Comparison of ENCODE assay signal across 17 cellular contexts in genomic region chr17:74153456-74153810, GRCh38. TPM values are rescaled to one million over a fixed set of nuclear protein-coding genes. Genes with fewer than 3 reads are reported as not detected.
DNase-seq lines count a peak whose midpoint lies in the region; ATAC-seq and TF ChIP-seq lines count a peak whose summit lies in the region.
"Had no signal": no experiment of that assay in that cellular context is flagged by ENCODE, and none has a peak within 500 bp of the region (broad histone marks: within the 10 kb centered on the region; RNA-seq: fewer than 3 reads in every experiment).

No MANE protein-coding gene starts in this region.

- TF ChIP-seq EP300 in esophagus muscularis mucosa (IDR thresholded peaks at IDR 0.05) = no peak

- intact Hi-C loops in esophagus muscularis mucosa (cut with DNase I) = no loop called here

- no peak overlapping the region for H3K4me2 ChIP-seq in neural progenitor cell

- H3K4me3 ChIP-seq in WERI-Rb-1 (ENCODE audit: low read depth, low read length) = no peak overlapping the region
- no peak overlapping the region for H3K4me3 ChIP-seq in esophagus muscularis mucosa
- H3K4me3 ChIP-seq in neural progenitor cell = no peak overlapping the region
- H3K4me3 ChIP-seq: BLaER1 treated with 17β-estradiol and CSF1 and Interleukin-3, amounts not matched to agents 10 nM and 100 nM; GM23248 had no signal

- no peaks in the 10 kb centered on the region for H3K79me2 ChIP-seq in neural progenitor cell (ENCODE audit: low read depth)

- TF ChIP-seq CTCF in GM13976 (IDR thresholded peaks at IDR 0.05; ENCODE audit: borderline replicate concordance, control extremely low read depth, extremely low read depth, insufficient read depth, missing control alignments) (no peak), WERI-Rb-1 (IDR thresholded peaks at IDR 0.05; ENCODE audit: low read depth, low read length) (no peak), esophagus muscularis mucosa (IDR thresholded peaks at IDR 0.05) (no peak), neural progenitor cell (IDR thresholded peaks at IDR 0.05) (no peak)

- H3K36me3 Mint-ChIP-seq in neural progenitor cell = no peaks in the 10 kb centered on the region
- H3K36me3 Mint-ChIP-seq: CD8-positive, alpha-beta T cell had no signal

- H3K4me1 Mint-ChIP-seq in neural progenitor cell = no peaks in the 10 kb centered on the region
- H3K4me1 Mint-ChIP-seq: B cell, IgD-negative memory B cell had no signal

- no peaks in the 10 kb centered on the region for H3K36me3 ChIP-seq in WERI-Rb-1
- no peaks in the 10 kb centered on the region for H3K36me3 ChIP-seq in esophagus muscularis mucosa
- H3K36me3 ChIP-seq in neural progenitor cell = no peaks in the 10 kb centered on the region
- H3K36me3 ChIP-seq: BLaER1 treated with 17β-estradiol and CSF1 and Interleukin-3, amounts not matched to agents 10 nM and 100 nM had no signal

- ATAC-seq in HG03442 (IDR thresholded peaks at IDR 0.05; ENCODE audit: unreplicated experiment) = no peak
- no peak for ATAC-seq in GM19397 (IDR thresholded peaks at IDR 0.05; ENCODE audit: unreplicated experiment)
- ATAC-seq: CD8-positive, alpha-beta T cell had no signal

- H3K27ac Mint-ChIP-seq in neural progenitor cell = peak overlapping the region; percentile 42
- H3K27ac Mint-ChIP-seq: B cell; CD8-positive, alpha-beta T cell; HFFc6; IgD-negative memory B cell had no signal

- peaks cover 2% of the 10 kb centered on the region for H3K27me3 Mint-ChIP-seq in neural progenitor cell (ENCODE audit: insufficient read depth, low read depth)

- H4K20me1 ChIP-seq in neural progenitor cell (ENCODE audit: low read depth) = no peaks in the 10 kb centered on the region
- H4K20me1 ChIP-seq: BLaER1 treated with 17β-estradiol and CSF1 and Interleukin-3, amounts not matched to agents 10 nM and 100 nM had no signal

- H3K27ac ChIP-seq in WERI-Rb-1 = peak overlapping the region; percentile 63
- H3K27ac ChIP-seq in esophagus muscularis mucosa (replicated peaks in 1 of 4) = no peak overlapping the region
- no peak overlapping the region for H3K27ac ChIP-seq in neural progenitor cell
- H3K27ac ChIP-seq: BLaER1 treated with 17β-estradiol and CSF1 and Interleukin-3, amounts not matched to agents 10 nM and 100 nM; GM23248 had no signal

- no CpG with 5 or more reads among the region's 4 CpGs for WGBS in esophagus muscularis mucosa

- TF ChIP-seq POLR2A in esophagus muscularis mucosa (IDR thresholded peaks at IDR 0.05; ENCODE audit: low read depth) = no peak

- H3K4me3 Mint-ChIP-seq in neural progenitor cell = no peak overlapping the region
- H3K4me3 Mint-ChIP-seq: B cell; CD8-positive, alpha-beta T cell; HFFc6; IgD-negative memory B cell had no signal

- in situ Hi-C loops in GM13976 (cut with MboI; ENCODE audit: low sequenced_read_pairs, unreplicated experiment) = no loop called here

- peaks cover 19% of the 10 kb centered on the region for H3K9me3 ChIP-seq in WERI-Rb-1 (ENCODE audit: severe bottlenecking)
- no peaks in the 10 kb centered on the region for H3K9me3 ChIP-seq in esophagus muscularis mucosa
- no peaks in the 10 kb centered on the region for H3K9me3 ChIP-seq in neural progenitor cell (ENCODE audit: low read depth)

- H3K4me1 ChIP-seq in esophagus muscularis mucosa = peaks cover 0 to 6% (median 0%) of the 10 kb centered on the region in 4 donors
- H3K4me1 ChIP-seq in neural progenitor cell = peaks cover 4% of the 10 kb centered on the region

- H2AFZ ChIP-seq in neural progenitor cell (replicated peaks) = no peak overlapping the region
- H2AFZ ChIP-seq: GM23248 had no signal

- H3F3A ChIP-seq in neural progenitor cell (ENCODE audit: low read depth) = no peaks in the 10 kb centered on the region

- H3K27me3 ChIP-seq in WERI-Rb-1 (ENCODE audit: insufficient read depth, low read depth, severe bottlenecking) (no peaks in the 10 kb centered on the region), esophagus muscularis mucosa (peaks cover 0 to 36% (median 0%) of the 10 kb centered on the region in 4 donors), neural progenitor cell (no peaks in the 10 kb centered on the region)
- H3K27me3 ChIP-seq: BLaER1 treated with 17β-estradiol and CSF1 and Interleukin-3, amounts not matched to agents 10 nM and 100 nM had no signal

- no peak overlapping the region for H3K9ac ChIP-seq in neural progenitor cell
- H3K9ac ChIP-seq: GM23248 had no signal

- peak; percentile 16 for DNase-seq in GM13976 (ENCODE audit: low spot score)
- no peak for DNase-seq in WERI-Rb-1
- DNase-seq in esophagus muscularis mucosa (ENCODE audit: extremely low spot score) = peak; percentile 85
- no peak for DNase-seq in neural progenitor cell (ENCODE audit: low spot score)
- no peak for DNase-seq in effector CD4-positive, alpha-beta T cell
- DNase-seq: Calu3; CD8-positive, alpha-beta T cell; DMS79 treated with DMSO at 0.1 percent for 48 hours; GF-D8; H7; HFFc6 had no signal

- H3K9me3 Mint-ChIP-seq in neural progenitor cell = peaks cover 3% of the 10 kb centered on the region
- H3K9me3 Mint-ChIP-seq: CD8-positive, alpha-beta T cell had no signal

RNA-seq across cellular contexts. Expression of gene RPL38, which starts 50.0 kb away (rescaled TPM):
- total RNA-seq in esophagus muscularis mucosa (1,000 to 10,000 TPM in 2 of 4 donors, 100 to 1,000 TPM in 2; 445 to 1,296 (median 979) TPM), neural progenitor cell (ENCODE audit: low replicate concordance) (343 and 393 TPM in 2 replicates)

RNA-seq across cellular contexts. Expression of gene TTYH2, which starts 59.9 kb away (rescaled TPM):
- total RNA-seq in esophagus muscularis mucosa (10 to 100 TPM in 1 of 4 donors, 1 to 10 TPM in 3; 5.8 to 11.3 (median 7.9) TPM), neural progenitor cell (ENCODE audit: low replicate concordance) (3.2 and 5.8 TPM in 2 replicates)
- total RNA-seq: GM23248 had no signal

Comparison
In these comparisons a context has a peak if more than half of its experiments do, and no peak if none do; other contexts are left out.
1. DNase-seq: peak in GM13976 (single experiment) and esophagus muscularis mucosa (single experiment); none in WERI-Rb-1 (single experiment), neural progenitor cell (single experiment) and effector CD4-positive, alpha-beta T cell (single experiment).